ENCODE assay signal across 8 cellular contexts in genomic region chr9:35756743-35757526, GRCh38. TPM values are rescaled to one million over a fixed set of nuclear protein-coding genes. Genes with fewer than 3 reads are reported as not detected.
DNase-seq lines count a peak whose midpoint lies in the region; ATAC-seq and TF ChIP-seq lines count a peak whose summit lies in the region.

No MANE protein-coding gene starts in this region.

- H3K27me3 Mint-ChIP-seq in activated CD4-positive, alpha-beta T cell treated with anti-CD3 and anti-CD28 coated beads for 36 hours: no peaks in the 10 kb centered on the region
- H3K27me3 Mint-ChIP-seq in memory B cell: no peaks in the 10 kb centered on the region

- intact Hi-C loops in activated CD4-positive, alpha-beta T cell treated with anti-CD3 and anti-CD28 coated beads for 36 hours (cut with DNase I, micrococcal nuclease): loop anchor here (1.0 to 10.0 kb wide), 5 partner anchors 24 to 648 kb away; partner anchors contain the start of genes HINT2 (in 2 of the 2), CREB3 (in 1 of the 2), RNF38 (in 1 of the 2) and TESK1 (in 1 of the 2)

- peak overlapping the region; percentile 50 for H3K4me3 ChIP-seq in HFF-Myc (replicated peaks; ENCODE audit: low read depth, low read length)

- peak; percentile 29 for TF ChIP-seq POLR2A in GM10847 (IDR thresholded peaks at IDR 0.05; ENCODE audit: extremely low read depth, insufficient read length)

- POLR2A ChIA-PET in activated CD4-positive, alpha-beta T cell treated with anti-CD3 and anti-CD28 coated beads for 36 hours (lab: Charles Lee): interaction anchor here (0.7 kb wide), 1 partner anchor 125 kb away, joined by 3 read pairs; no protein-coding TSS in a partner anchor

- H3K27ac Mint-ChIP-seq in activated CD4-positive, alpha-beta T cell treated with anti-CD3 and anti-CD28 coated beads for 36 hours: peak overlapping the region; percentile 94
- peak overlapping the region; percentile 93 for H3K27ac Mint-ChIP-seq in memory B cell

- no peak for TF ChIP-seq CTCF in HFF-Myc (IDR thresholded peaks at IDR 0.05; ENCODE audit: low read depth, low read length, missing control alignments)

- ATAC-seq in activated CD4-positive, alpha-beta T cell treated with anti-CD3 and anti-CD28 coated beads for 36 hours: peak; percentile 92
- ATAC-seq in memory B cell (ENCODE audit: low read depth): peak; percentile 77

- H3K36me3 Mint-ChIP-seq in activated CD4-positive, alpha-beta T cell treated with anti-CD3 and anti-CD28 coated beads for 36 hours (ENCODE audit: low read depth): peaks cover 27% of the 10 kb centered on the region
- peaks cover 19% of the 10 kb centered on the region for H3K36me3 Mint-ChIP-seq in memory B cell

- H3K9me3 Mint-ChIP-seq in activated CD4-positive, alpha-beta T cell treated with anti-CD3 and anti-CD28 coated beads for 36 hours (ENCODE audit: low read depth): no peaks in the 10 kb centered on the region
- H3K9me3 Mint-ChIP-seq in memory B cell: no peaks in the 10 kb centered on the region

- peak overlapping the region; percentile 97 for H3K4me3 Mint-ChIP-seq in activated CD4-positive, alpha-beta T cell treated with anti-CD3 and anti-CD28 coated beads for 36 hours
- peak overlapping the region; percentile 98 for H3K4me3 Mint-ChIP-seq in memory B cell

- no peak for DNase-seq in HFF-Myc (ENCODE audit: extremely low read depth, low read depth)
- peak; percentile 76 for DNase-seq in NCI-H2029 (lab: John Stamatoyannopoulos, UW)
- peak; percentile 68 for DNase-seq in activated CD4-positive, alpha-beta T cell treated with anti-CD3 and anti-CD28 coated beads for 36 hours
- DNase-seq in effector CD4-positive, alpha-beta T cell: peak; percentile 33
- DNase-seq in memory B cell (ENCODE audit: low spot score in 2 of 2): peak; percentile 11 to 71
- DNase-seq in stimulated activated CD8-positive, alpha-beta memory T cell treated with anti-CD3 and anti-CD28 coated beads, Interleukin-2, amount 100 ng/mL, for 48 hours (ENCODE audit: low read depth in 2 of 2): peak; percentile 28 to 48
- DNase-seq in HCEC 1CT: no peak

- peaks cover 34% of the 10 kb centered on the region for H3K4me1 Mint-ChIP-seq in activated CD4-positive, alpha-beta T cell treated with anti-CD3 and anti-CD28 coated beads for 36 hours
- peaks cover 42% of the 10 kb centered on the region for H3K4me1 Mint-ChIP-seq in memory B cell

- CTCF ChIA-PET in activated CD4-positive, alpha-beta T cell treated with anti-CD3 and anti-CD28 coated beads for 36 hours (lab: Charles Lee): interaction anchor here (0.6 to 2.0 kb wide), 15 partner anchors 9 to 662 kb away, joined by 3 to 13 read pairs (median 4); partner anchors contain the start of gene SPAG8

RNA-seq across cellular contexts. Expression of gene MSMP, which starts 2.9 kb away (rescaled TPM):
- total RNA-seq in activated CD4-positive, alpha-beta T cell treated with anti-CD3 and anti-CD28 coated beads for 36 hours: under 1 TPM in 1 of 2 experiments, not detected in 1; 0.39 TPM

RNA-seq across cellular contexts. Expression of gene RGP1, which starts 7.8 kb away (rescaled TPM):
- 10 to 100 TPM; 14.0 to 15.5 TPM for total RNA-seq in activated CD4-positive, alpha-beta T cell treated with anti-CD3 and anti-CD28 coated beads for 36 hours

RNA-seq across cellular contexts. Expression of gene GBA2, which starts 7.9 kb away (rescaled TPM):
- total RNA-seq in activated CD4-positive, alpha-beta T cell treated with anti-CD3 and anti-CD28 coated beads for 36 hours: 10 to 100 TPM; 19.6 to 23.7 TPM

RNA-seq across cellular contexts. Expression of gene CREB3, which starts 24.5 kb away (rescaled TPM):
- total RNA-seq in activated CD4-positive, alpha-beta T cell treated with anti-CD3 and anti-CD28 coated beads for 36 hours: 10 to 100 TPM; 24.0 to 26.0 TPM

RNA-seq across cellular contexts. Expression of gene TLN1, which starts 24.9 kb away (rescaled TPM):
- total RNA-seq in activated CD4-positive, alpha-beta T cell treated with anti-CD3 and anti-CD28 coated beads for 36 hours: 100 to 1,000 TPM; 217 to 238 TPM

Comparison
In these comparisons a context has a peak if more than half of its experiments do, and no peak if none do; other contexts are left out.
1. DNase-seq: peak in NCI-H2029 (single experiment), activated CD4-positive, alpha-beta T cell treated with anti-CD3 and anti-CD28 coated beads for 36 hours (single experiment), effector CD4-positive, alpha-beta T cell (single experiment), memory B cell (2 of 2) and stimulated activated CD8-positive, alpha-beta memory T cell treated with anti-CD3 and anti-CD28 coated beads, Interleukin-2, amount 100 ng/mL, for 48 hours (2 of 2); none in HFF-Myc (single experiment) and HCEC 1CT (single experiment).